21 cellular contexts compared by ENCODE assay signal in the genomic region with DNA sequence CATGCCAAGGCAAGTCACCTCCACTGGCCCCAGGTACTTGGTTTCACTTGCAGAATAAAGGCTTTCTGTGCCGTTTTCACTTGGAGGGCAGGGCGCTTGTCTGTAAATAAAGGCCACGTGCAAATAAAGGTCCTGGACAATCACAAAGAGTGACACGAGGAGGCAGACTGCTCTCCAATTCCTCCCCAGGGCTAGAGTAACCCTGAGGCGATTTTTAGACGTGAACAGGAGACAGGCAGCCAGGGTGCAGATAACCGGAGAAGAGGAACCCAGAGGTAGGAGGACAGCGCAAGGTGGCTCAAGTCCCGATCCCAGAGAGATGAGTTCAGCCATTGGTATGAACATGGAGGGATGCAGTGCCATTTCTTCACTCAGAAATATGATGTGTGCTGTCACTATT.
"Had no signal": no experiment of that assay in that cellular context is flagged by ENCODE, and none has a peak within 500 bp of the region (broad histone marks: within the 10 kb centered on the region; RNA-seq: fewer than 3 reads in every experiment).

No MANE protein-coding gene starts in this region.

- H3K36me3 ChIP-seq: colonic mucosa, neutrophil, sigmoid colon, tibial nerve had no signal

- H3K27ac Mint-ChIP-seq: naive B cell; nephron progenitor cell; stimulated activated naive B cell treated with anti-CD40 and anti-IgM and Interleukin-4, amounts not matched to agents 10 μg/mL and 1 μg/mL and 100 μg/mL, for 72 hours; stimulated activated naive CD8-positive, alpha-beta T cell treated with anti-CD3 and anti-CD28 coated beads, Interleukin-15, amount 100 ng/mL, for 72 hours had no signal

- H3K27me3 ChIP-seq: colonic mucosa, neutrophil, sigmoid colon, testis, tibial nerve had no signal

- H3K9me3 Mint-ChIP-seq: nephron progenitor cell had no signal

- H3K4me1 Mint-ChIP-seq: nephron progenitor cell; stimulated activated naive CD8-positive, alpha-beta T cell treated with anti-CD3 and anti-CD28 coated beads, Interleukin-15, amount 100 ng/mL, for 72 hours had no signal

- H3K27me3 Mint-ChIP-seq: stimulated activated naive B cell treated with anti-CD40 and anti-IgM and Interleukin-4, amounts not matched to agents 10 μg/mL and 1 μg/mL and 100 μg/mL, for 72 hours; stimulated activated naive CD8-positive, alpha-beta T cell treated with anti-CD3 and anti-CD28 coated beads, Interleukin-15, amount 100 ng/mL, for 72 hours had no signal

- DNase-seq: colonic mucosa; effector CD4-positive, alpha-beta T cell; foreskin melanocyte; head of caudate nucleus; hippocampal formation; left colon; left ventricle myocardium superior; mesenchymal stem cell; naive B cell; nephron progenitor cell; posterior cingulate gyrus; sigmoid colon; stimulated activated CD4-positive, alpha-beta T cell treated with anti-CD3 and anti-CD28 coated beads, Interleukin-2, amount 100 ng/mL, for 24 hours; stimulated activated CD4-positive, alpha-beta T cell treated with anti-CD3 and anti-CD28 coated beads, Interleukin-4, amount 100 ng/mL, for 4 hours; stimulated activated naive B cell treated with anti-CD40 and anti-IgM and Interleukin-4, amounts not matched to agents 10 μg/mL and 1 μg/mL and 100 μg/mL, for 72 hours; stimulated activated naive CD8-positive, alpha-beta T cell treated with anti-CD3 and anti-CD28 coated beads, Interleukin-15, amount 100 ng/mL, for 72 hours; testis had no signal

- H3K4me3 ChIP-seq: colonic mucosa, lung, sigmoid colon, skin epidermis, testis, tibial nerve had no signal

- H3K27ac ChIP-seq: colonic mucosa, neutrophil, sigmoid colon, skin epidermis, tibial nerve had no signal

- H3K9me3 ChIP-seq: colonic mucosa, neutrophil, sigmoid colon, testis, tibial nerve had no signal

- H3K36me3 Mint-ChIP-seq: stimulated activated naive B cell treated with anti-CD40 and anti-IgM and Interleukin-4, amounts not matched to agents 10 μg/mL and 1 μg/mL and 100 μg/mL, for 72 hours had no signal

- H3K4me1 ChIP-seq: colonic mucosa, sigmoid colon had no signal

- H3K4me3 Mint-ChIP-seq: naive B cell; nephron progenitor cell; stimulated activated naive B cell treated with anti-CD40 and anti-IgM and Interleukin-4, amounts not matched to agents 10 μg/mL and 1 μg/mL and 100 μg/mL, for 72 hours; stimulated activated naive CD8-positive, alpha-beta T cell treated with anti-CD3 and anti-CD28 coated beads, Interleukin-15, amount 100 ng/mL, for 72 hours had no signal
